Comparison of ENCODE assay signal across 8 cellular contexts in genomic region chr3:107938128-107938527, GRCh38.
DNase-seq lines count a peak whose midpoint lies in the region; ATAC-seq and TF ChIP-seq lines count a peak whose summit lies in the region.

No MANE protein-coding gene starts in this region.

- DNase-seq in DMS 273 (lab: John Stamatoyannopoulos, UW; ENCODE audit: unreplicated experiment) (peak; percentile 62), HT-29 (ENCODE audit: low spot score) (peak; percentile 66), left ventricle myocardium superior (peak; percentile 29), tibial artery (no peak), GM19238 (ENCODE audit: insufficient read length, low spot score) (no peak), cerebellar nuclear complex (lab: John Stamatoyannopoulos, UW) (no peak)

- H3K9me3 ChIP-seq in tibial artery = no peaks in the 10 kb centered on the region

- no peak overlapping the region for H3K4me3 ChIP-seq in WI38 (ENCODE audit: low read depth, low read length)
- H3K4me3 ChIP-seq in tibial artery = no peak overlapping the region

- intact Hi-C loops in left ventricle myocardium superior (cut with micrococcal nuclease) (no loop called here), tibial artery (cut with DNase I; ENCODE audit: low total_unique reads) (no loop called here)

- TF ChIP-seq CTCF in WI38 (IDR thresholded peaks at IDR 0.05; ENCODE audit: low read depth, low read length) (peak; percentile 36; the same call in 1 of the 2 replicates), tibial artery (IDR thresholded peaks at IDR 0.05) (peak; percentile 34 to 55)

- no peak overlapping the region for H3K27ac ChIP-seq in tibial artery

- peaks cover 0 to 20% (median 7%) of the 10 kb centered on the region in 4 donors for H3K4me1 ChIP-seq in tibial artery

- H3K36me3 ChIP-seq in tibial artery = no peaks in the 10 kb centered on the region

- no peaks in the 10 kb centered on the region for H3K27me3 ChIP-seq in tibial artery

- ATAC-seq in left ventricle myocardium superior (peak; percentile 43), GM21390 (IDR thresholded peaks at IDR 0.05; ENCODE audit: unreplicated experiment) (no peak)

Comparison
In these comparisons a context has a peak if more than half of its experiments do, and no peak if none do; other contexts are left out.
1. DNase-seq: peak in DMS 273 (single experiment), HT-29 (single experiment) and left ventricle myocardium superior (single experiment); none in tibial artery (0 of 2), GM19238 (single experiment) and cerebellar nuclear complex (0 of 2).